In genomic region chr7:124310934-124311390, GRCh38 we compare ENCODE assay signal across 1 cellular context.
TF ChIP-seq lines count a peak whose summit lies in the region.

No MANE protein-coding gene starts in this region.

TF ChIP-seq in H1, 55 proteins besides CTCF, POLR2A, EP300 and RAD21:
- TF ChIP-seq ASH2L (IDR thresholded peaks at IDR 0.05; ENCODE audit: low read length) (no peak), FOSL1 (IDR thresholded peaks at IDR 0.05; ENCODE audit: insufficient read depth, low read depth, low read length) (no peak), CBX5 (IDR thresholded peaks at IDR 0.05; ENCODE audit: low read depth, low read length) (no peak)
